In the genomic region with DNA sequence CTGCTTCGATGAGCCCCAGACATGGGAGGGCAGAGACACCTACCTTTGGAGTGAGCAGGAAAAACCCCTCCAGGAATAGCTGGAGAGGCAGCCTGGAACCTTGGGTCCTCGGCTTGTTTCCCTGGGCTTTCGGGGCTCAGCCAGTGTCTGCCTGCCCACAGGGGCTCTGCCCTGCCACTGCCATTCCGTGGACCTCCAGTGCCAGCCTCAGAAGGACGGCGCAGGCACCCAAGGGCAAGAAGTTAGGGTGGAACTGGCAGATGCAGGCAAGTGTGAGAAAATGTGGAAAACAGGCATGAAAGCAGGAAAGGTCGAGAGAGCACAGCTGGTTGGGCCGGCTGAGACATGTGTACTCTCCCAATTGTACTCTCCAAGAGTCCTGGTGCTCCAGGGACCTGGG, we compare ENCODE assay signal across 25 cellular contexts.
DNase-seq lines count a peak whose midpoint lies in the region; ATAC-seq, FAIRE-seq and TF ChIP-seq lines count a peak whose summit lies in the region.
"Had no signal": no experiment of that assay in that cellular context is flagged by ENCODE, and none has a peak within 500 bp of the region (broad histone marks: within the 10 kb centered on the region; RNA-seq: fewer than 3 reads in every experiment).

No MANE protein-coding gene starts in this region.

- H4K8ac ChIP-seq in H1 (ENCODE audit: extremely low read depth, insufficient read depth, low read length): 0 out of 2 replicates have a peak overlapping the region, but pooled peaks have one; percentile 18

- TF ChIP-seq CTCF in H1 (IDR thresholded peaks at IDR 0.05; ENCODE audit: control extremely low read depth in 1 of 3, insufficient read depth in 1 of 3, low read depth in 1 of 3, low read length in 3 of 3) (no peak), osteocyte (IDR thresholded peaks at IDR 0.05) (no peak), vagina (IDR thresholded peaks at IDR 0.05) (no peak)

- H2BK5ac ChIP-seq in H1 (ENCODE audit: low read depth, low read length): 0 out of 2 replicates have a peak overlapping the region, but pooled peaks have one; percentile 16

- H3K27ac Mint-ChIP-seq in osteocyte (ENCODE audit: unreplicated experiment): no peak overlapping the region
- H3K27ac Mint-ChIP-seq: CD8-positive, alpha-beta T cell had no signal

- H2BK120ac ChIP-seq in H1 (replicated peaks; ENCODE audit: low read depth, low read length): no peak overlapping the region

- H3K4me2 ChIP-seq in H1 (ENCODE audit: insufficient read depth in 1 of 2, low read depth in 2 of 2, low read length in 2 of 2): no peak overlapping the region

- no peak overlapping the region for H2BK15ac ChIP-seq in H1 (ENCODE audit: low read length)

- H2BK20ac ChIP-seq in H1 (ENCODE audit: low read length): no peak overlapping the region

- H3K4me3 Mint-ChIP-seq in osteocyte (ENCODE audit: unreplicated experiment): no peak overlapping the region
- H3K4me3 Mint-ChIP-seq: CD8-positive, alpha-beta T cell had no signal

- no peaks in the 10 kb centered on the region for H3K79me2 ChIP-seq in H1 (ENCODE audit: control insufficient read depth in 1 of 2, insufficient read depth in 2 of 2, low read length in 2 of 2)

- H3K14ac ChIP-seq in H1 (ENCODE audit: insufficient read length): no peak overlapping the region

- H3K23me2 ChIP-seq in H1 (ENCODE audit: low read depth, low read length): peaks cover 6% of the 10 kb centered on the region; the same call in 1 of the 2 replicates

- H4K5ac ChIP-seq in H1 (ENCODE audit: insufficient read length, low read depth, low read length): no peak overlapping the region

- H3K23ac ChIP-seq in H1 (ENCODE audit: insufficient read length): no peak overlapping the region

- H3K9me3 ChIP-seq in right cardiac atrium (ENCODE audit: control insufficient read depth, low read length): no peaks in the 10 kb centered on the region
- H3K9me3 ChIP-seq in H1 (ENCODE audit: insufficient read depth in 2 of 2, low read depth in 1 of 2, low read length in 1 of 2): no peaks in the 10 kb centered on the region
- H3K9me3 ChIP-seq in vagina: no peaks in the 10 kb centered on the region
- H3K9me3 ChIP-seq: Peyer's patch, SJSA1 had no signal

- H3K4me3 ChIP-seq in right cardiac atrium (ENCODE audit: low read length): no peak overlapping the region
- H3K4me3 ChIP-seq in H1 (ENCODE audit: extremely low read depth in 1 of 4, insufficient read depth in 2 of 4, low read depth in 3 of 4, low read length in 4 of 4): no peak overlapping the region
- no peak overlapping the region for H3K4me3 ChIP-seq in vagina
- H3K4me3 ChIP-seq: Peyer's patch, SJSA1 had no signal

- DNase-seq in Right ventricle myocardium inferior (ENCODE audit: missing footprints) (peak; percentile 15), right cardiac atrium (no peak), H1 (ENCODE audit: low read depth in 1 of 2, low spot score in 2 of 2) (no peak), osteocyte (ENCODE audit: extremely low spot score, unreplicated experiment) (peak; percentile 75), vagina (ENCODE audit: extremely low spot score in 2 of 2) (peak; percentile 40 to 46)
- no peak for DNase-seq in NK-92 treated with Interleukin-12 subunit alpha and Interleukin-12 subunit beta, amount 100 ng/mL, for 24 hours (lab: John Stamatoyannopoulos, UW)
- DNase-seq: AML-193; C1 segment of cervical spinal cord; CD8-positive, alpha-beta T cell; DMS153; Karpas-422; MV-4-11; NCI-H1105 treated with DMSO at 0.1 percent for 48 hours; NCI-H2029 treated with DMSO at 0.1 percent for 48 hours; NCI-H2171; NCI-H345; NCI-H774; Peyer's patch had no signal

- FAIRE-seq in H1 (lab: Jason Lieb, UNC): no peak
- FAIRE-seq: G401.6, GM12892, GM19239, H54 had no signal

- no peaks in the 10 kb centered on the region for H3K27me3 Mint-ChIP-seq in osteocyte (ENCODE audit: unreplicated experiment)

- TF ChIP-seq POLR2A in H1 (IDR thresholded peaks at IDR 0.05; ENCODE audit: control extremely low read depth in 1 of 2, low read depth in 2 of 2, low read length in 2 of 2) (no peak), vagina (IDR thresholded peaks at IDR 0.05) (no peak)

- peaks cover 4% of the 10 kb centered on the region for H3K9me3 Mint-ChIP-seq in osteocyte (ENCODE audit: unreplicated experiment)
- H3K9me3 Mint-ChIP-seq: CD8-positive, alpha-beta T cell had no signal

- TF ChIP-seq RAD21 in H1 (IDR thresholded peaks at IDR 0.05 in 1 of 2, conservative IDR thresholded peaks at IDR 0.05 in 1 of 2; ENCODE audit: low read depth in 2 of 2, low read length in 2 of 2): no peak

- H3K4me1 ChIP-seq in right cardiac atrium (ENCODE audit: control insufficient read depth, insufficient read depth, low read length) (no peaks in the 10 kb centered on the region), H1 (replicated peaks in 1 of 4; ENCODE audit: control insufficient read depth in 3 of 4, insufficient read depth in 4 of 4, low read length in 3 of 4) (no peaks in the 10 kb centered on the region; a peak in 1 of 7 replicates), vagina (no peaks in the 10 kb centered on the region)
- H3K4me1 ChIP-seq: Peyer's patch, SJSA1 had no signal

- POLR2A ChIA-PET in H1 (lab: Charles Lee; ENCODE audit: partially characterized antibody): no interaction called here

- H3K4ac ChIP-seq in H1 (replicated peaks; ENCODE audit: insufficient read length, low read depth, low read length): no peak overlapping the region

- H2AK5ac ChIP-seq in H1 (ENCODE audit: low read depth, low read length): no peak overlapping the region

- no peak overlapping the region for H3K9ac ChIP-seq in H1 (replicated peaks in 1 of 4; ENCODE audit: extremely low read depth in 1 of 4, low read depth in 3 of 4, low read length in 3 of 4)

- H4K20me1 ChIP-seq in H1 (replicated peaks in 1 of 2; ENCODE audit: control insufficient read depth in 1 of 2, insufficient read depth in 2 of 2, low read length in 2 of 2): no peaks in the 10 kb centered on the region

- 76% methylated on average over 8 of the region's 8 CpGs for whole genome bisulfite sequencing in right cardiac atrium
- WGBS in H1 (ENCODE audit: extremely low coverage in 1 of 2, insufficient coverage in 1 of 2, insufficient read length in 1 of 2, insufficient replicate concordance in 2 of 2, low coverage in 1 of 2, low lambda C conversion rate in 2 of 2, missing lambda C conversion rate in 1 of 2), 2 experiments: 87% methylated on average over 8 of the region's 8 CpGs; no CpG with 5 or more reads in 1 of the 2 experiments

- ATAC-seq in Right ventricle myocardium inferior (no peak), right cardiac atrium (no peak), GM19351 (IDR thresholded peaks at IDR 0.05; ENCODE audit: unreplicated experiment) (no peak), GM18511 (IDR thresholded peaks at IDR 0.05; ENCODE audit: unreplicated experiment) (no peak)
- ATAC-seq: CD8-positive, alpha-beta T cell had no signal

- H3K36me3 ChIP-seq in H1 (ENCODE audit: control insufficient read depth in 2 of 4, insufficient read depth in 4 of 4, low read length in 3 of 4) (no peaks in the 10 kb centered on the region), vagina (no peaks in the 10 kb centered on the region)
- H3K36me3 ChIP-seq: Peyer's patch, SJSA1 had no signal

- H4K91ac ChIP-seq in H1 (replicated peaks; ENCODE audit: insufficient read length, low read length): no peak overlapping the region

- H2AFZ ChIP-seq in H1 (ENCODE audit: low read length): no peak overlapping the region

- no peak for TF ChIP-seq EP300 in H1 (IDR thresholded peaks at IDR 0.05; ENCODE audit: borderline replicate concordance in 1 of 2, low read depth in 2 of 2, low read length in 2 of 2)

- H2BK12ac ChIP-seq in H1 (ENCODE audit: low read depth, low read length): no peak overlapping the region

- intact Hi-C loops in Right ventricle myocardium inferior (cut with DNase I): no loop called here
- intact Hi-C loops in right cardiac atrium (cut with DNase I): no loop called here
- intact Hi-C loops in vagina (cut with DNase I): no loop called here

- no peak overlapping the region for H3K18ac ChIP-seq in H1 (ENCODE audit: extremely low read depth, low read length)

- no peaks in the 10 kb centered on the region for H3K4me1 Mint-ChIP-seq in osteocyte (ENCODE audit: unreplicated experiment)

- H3K79me1 ChIP-seq in H1 (ENCODE audit: low read depth, low read length): no peaks in the 10 kb centered on the region

- CTCF ChIA-PET in H1 (lab: Charles Lee; ENCODE audit: partially characterized antibody): interaction anchor here (0.6 to 1.5 kb wide), 3 partner anchors 16 to 159 kb away, joined by 3 to 4 read pairs (median 3); no protein-coding TSS in a partner anchor

- no peaks in the 10 kb centered on the region for H3K36me3 Mint-ChIP-seq in osteocyte (ENCODE audit: unreplicated experiment)
- H3K36me3 Mint-ChIP-seq: CD8-positive, alpha-beta T cell had no signal

- H3K27me3 ChIP-seq in right cardiac atrium (ENCODE audit: control insufficient read depth, insufficient read depth) (no peaks in the 10 kb centered on the region), H1 (replicated peaks in 1 of 4; ENCODE audit: control insufficient read depth in 3 of 4, extremely low read depth in 1 of 4, insufficient read depth in 3 of 4, low read length in 3 of 4) (no peaks in the 10 kb centered on the region), vagina (no peaks in the 10 kb centered on the region)
- H3K27me3 ChIP-seq: Peyer's patch, SJSA1 had no signal

- H3K56ac ChIP-seq in H1 (replicated peaks; ENCODE audit: insufficient read length, low read depth, low read length): no peak overlapping the region

- no peak overlapping the region for H3K27ac ChIP-seq in right cardiac atrium (ENCODE audit: low read length)
- H3K27ac ChIP-seq in H1 (ENCODE audit: low read depth, low read length): no peak overlapping the region
- H3K27ac ChIP-seq in vagina: no peak overlapping the region
- H3K27ac ChIP-seq: Peyer's patch, SJSA1 had no signal

TF ChIP-seq in H1, 55 proteins besides CTCF, POLR2A, EP300 and RAD21:
- no peak for TF ChIP-seq CHD1 (IDR thresholded peaks at IDR 0.05; ENCODE audit: low read depth, low read length)
- no peak for TF ChIP-seq RNF2 (IDR thresholded peaks at IDR 0.05; ENCODE audit: borderline replicate concordance, low read depth, low read length, missing control alignments, poor library complexity, severe bottlenecking)
- TF ChIP-seq GTF2F1 (IDR thresholded peaks at IDR 0.05; ENCODE audit: borderline replicate concordance, low read depth, low read length): no peak
- no peak for TF ChIP-seq TAF7 (optimal IDR thresholded peaks at IDR 0.05; ENCODE audit: borderline replicate concordance, low read depth, low read length)
- TF ChIP-seq MAFK (IDR thresholded peaks at IDR 0.05; ENCODE audit: low read depth, low read length): no peak
- TF ChIP-seq SUZ12 (IDR thresholded peaks at IDR 0.05; ENCODE audit: low read length): no peak
- no peak for TF ChIP-seq HDAC6 (IDR thresholded peaks at IDR 0.05; ENCODE audit: low read depth, low read length)
- TF ChIP-seq SP1 (IDR thresholded peaks at IDR 0.05; ENCODE audit: low read depth, low read length): no peak
- no peak for TF ChIP-seq KDM1A (IDR thresholded peaks at IDR 0.05; ENCODE audit: borderline replicate concordance, low read length)
- no peak for TF ChIP-seq EZH2 (IDR thresholded peaks at IDR 0.05; ENCODE audit: low read depth, low read length, severe bottlenecking)
- no peak for TF ChIP-seq SP2 (IDR thresholded peaks at IDR 0.05; ENCODE audit: low read length)

Comparison
In these comparisons a context has a peak if more than half of its experiments do, and no peak if none do; other contexts are left out.
1. DNase-seq: peak in Right ventricle myocardium inferior (single experiment), osteocyte (single experiment) and vagina (2 of 2); none in right cardiac atrium (0 of 3), H1 (0 of 2) and NK-92 treated with Interleukin-12 subunit alpha and Interleukin-12 subunit beta, amount 100 ng/mL, for 24 hours (single experiment).